Comparison of ENCODE assay signal across 26 cellular contexts in the genomic region with DNA sequence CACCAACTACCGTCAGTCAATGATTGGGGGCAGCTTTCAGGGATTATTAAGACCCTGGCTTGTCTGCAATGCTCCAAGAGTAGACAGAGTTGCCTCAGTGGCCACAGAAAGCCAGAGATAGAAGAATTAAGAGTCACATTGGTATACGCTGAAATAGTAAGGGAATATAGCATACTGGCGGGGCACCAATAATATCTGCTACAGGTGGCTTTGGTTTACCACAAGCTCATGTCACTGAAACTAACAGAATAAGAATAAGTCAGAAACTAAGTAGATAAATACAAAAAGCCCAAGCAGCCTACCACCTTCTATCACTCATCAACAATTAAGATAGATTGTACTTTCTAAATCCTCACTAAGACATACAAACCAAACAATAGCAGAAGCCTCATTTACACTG.
"Had no signal": no experiment of that assay in that cellular context is flagged by ENCODE, and none has a peak within 500 bp of the region (broad histone marks: within the 10 kb centered on the region; RNA-seq: fewer than 3 reads in every experiment).

No MANE protein-coding gene starts in this region.

- H3K9me3 ChIP-seq: ascending aorta had no signal

- DNase-seq: activated CD4-positive, alpha-beta memory T cell treated with anti-CD3 and anti-CD28 coated beads, Interleukin-2, amount 10 ng/mL, durations not matched to agents 7 days and 5 days; activated CD4-positive, alpha-beta T cell treated with anti-CD3 and anti-CD28 coated beads for 4 hours; activated CD4-positive, CD25-positive, alpha-beta regulatory T cell treated with anti-CD3 and anti-CD28 coated beads, Interleukin-2, amount 50 U/mL, for 72 hours; activated gamma-delta T cell; activated naive CD4-positive, alpha-beta T cell treated with Interleukin-2 at 50 U/mL for 16 hours; activated naive CD8-positive, alpha-beta T cell treated with anti-CD3 and anti-CD28 coated beads, Interleukin-2, amount 10 ng/mL, durations not matched to agents 7 days and 5 days; activated T-cell treated with anti-CD3 and anti-CD28 coated beads, Interleukin-2, amount 50 U/mL, for 24 hours; amygdala; Kasumi-1; KBM-7; NCI-H1105; NCI-H1417 treated with DMSO at 0.1 percent for 48 hours; NCI-H187 treated with DMSO at 0.1 percent for 48 hours; NCI-H2081; NCI-H2171 treated with DMSO at 0.1 percent for 48 hours; NCI-H2227 treated with DMSO at 0.1 percent for 48 hours; NCI-H446; NCI-H510A treated with DMSO at 0.1 percent for 48 hours; NCI-H526 treated with DMSO at 0.1 percent for 48 hours; NCI-H774; NK-92 treated with Interleukin-12 subunit alpha and Interleukin-12 subunit beta, amount 100 ng/mL, for 24 hours; Right ventricle myocardium superior; T1000 had no signal

- H3K36me3 ChIP-seq: ascending aorta, cardiac muscle cell had no signal

- H3K27me3 ChIP-seq: ascending aorta, cardiac muscle cell had no signal

- H3K4me3 ChIP-seq: ascending aorta, cardiac muscle cell, SK-N-MC had no signal

- H3K27ac ChIP-seq: ascending aorta, SK-N-MC had no signal
